In genomic region chr1:211613951-211614350, GRCh38 we compare ENCODE assay signal across 17 cellular contexts. TPM values are rescaled to one million over a fixed set of nuclear protein-coding genes. Genes with fewer than 3 reads are reported as not detected.
DNase-seq lines count a peak whose midpoint lies in the region; ATAC-seq and TF ChIP-seq lines count a peak whose summit lies in the region.
"Had no signal": no experiment of that assay in that cellular context is flagged by ENCODE, and none has a peak within 500 bp of the region (broad histone marks: within the 10 kb centered on the region; RNA-seq: fewer than 3 reads in every experiment).

No MANE protein-coding gene starts in this region.

- no peaks in the 10 kb centered on the region for H3K27me3 Mint-ChIP-seq in osteocyte (ENCODE audit: unreplicated experiment)

- peak; percentile 51 for DNase-seq in Daoy (ENCODE audit: low read depth)
- peak; percentile 73 for DNase-seq in MG63
- no peak for DNase-seq in coronary artery (ENCODE audit: low spot score)
- no peak for DNase-seq in osteocyte (ENCODE audit: extremely low spot score, unreplicated experiment)
- DNase-seq in GM19238 (ENCODE audit: insufficient read length, low spot score): no peak
- DNase-seq in NCI-H1092 treated with DMSO at 0.1 percent for 48 hours (lab: John Stamatoyannopoulos, UW): no peak
- DNase-seq: activated gamma-delta T cell treated with Interleukin-2 at 50 U/mL for 16 hours; NCI-H1930; NCI-H446 treated with DMSO at 0.1 percent for 48 hours; SHP77 treated with DMSO at 0.1 percent for 48 hours; stimulated activated CD4-positive, alpha-beta T cell treated with anti-CD3 and anti-CD28 coated beads, Interleukin-4, amount 100 ng/mL, for 4 hours; stimulated activated CD8-positive, alpha-beta memory T cell treated with anti-CD3 and anti-CD28 coated beads, Interleukin-4, amount 100 ng/mL, for 48 hours had no signal

- no peak for ATAC-seq in HG02981 (IDR thresholded peaks at IDR 0.05; ENCODE audit: unreplicated experiment)

- H3K4me3 Mint-ChIP-seq in osteocyte (ENCODE audit: unreplicated experiment): no peak overlapping the region

- no peaks in the 10 kb centered on the region for H3K9me3 ChIP-seq in MG63
- H3K9me3 ChIP-seq: gastrocnemius medialis, left lung had no signal

- H3K4me3 ChIP-seq in MG63: no peak overlapping the region
- H3K4me3 ChIP-seq in coronary artery: no peak overlapping the region
- H3K4me3 ChIP-seq: gastrocnemius medialis, left lung, skin epidermis had no signal

- peaks cover 21% of the 10 kb centered on the region for H3K4me1 Mint-ChIP-seq in osteocyte (ENCODE audit: unreplicated experiment)

- H3K27ac Mint-ChIP-seq in osteocyte (ENCODE audit: unreplicated experiment): peak overlapping the region; percentile 92

- peak overlapping the region; percentile 72 to 87 for H3K27ac ChIP-seq in coronary artery
- H3K27ac ChIP-seq: parathyroid adenoma had no signal

- no peaks in the 10 kb centered on the region for H3K36me3 Mint-ChIP-seq in osteocyte (ENCODE audit: unreplicated experiment)

- no peaks in the 10 kb centered on the region for H3K27me3 ChIP-seq in MG63
- H3K27me3 ChIP-seq: gastrocnemius medialis, left lung had no signal

- no peaks in the 10 kb centered on the region for H3K36me3 ChIP-seq in MG63
- H3K36me3 ChIP-seq: gastrocnemius medialis, left lung had no signal

- TF ChIP-seq CTCF in coronary artery (IDR thresholded peaks at IDR 0.05): no peak
- TF ChIP-seq CTCF in osteocyte (IDR thresholded peaks at IDR 0.05): no peak

- no peaks in the 10 kb centered on the region for H3K9me3 Mint-ChIP-seq in osteocyte (ENCODE audit: unreplicated experiment)

RNA-seq across cellular contexts. Expression of gene SLC30A1, which starts 35.0 kb away (rescaled TPM):
- total RNA-seq in Daoy (2014; rRNA removed; shearing (Covaris generic)): 11.3 and 18.2 TPM in 2 replicates
- total RNA-seq in MG63 (2014; rRNA removed; shearing (Covaris generic); ENCODE audit: low replicate concordance): 45.2 and 54.0 TPM in 2 replicates
- 12.1 and 14.2 TPM in 2 replicates for total RNA-seq in osteocyte

Comparison
In these comparisons a context has a peak if more than half of its experiments do, and no peak if none do; other contexts are left out.
1. DNase-seq: peak in Daoy (single experiment) and MG63 (single experiment); none in coronary artery (single experiment), osteocyte (single experiment), GM19238 (single experiment) and NCI-H1092 treated with DMSO at 0.1 percent for 48 hours (single experiment).